1 cellular context compared by ENCODE assay signal in genomic region chr1:32754282-32755097, GRCh38.
TF ChIP-seq lines count a peak whose summit lies in the region.

No MANE protein-coding gene starts in this region.

TF ChIP-seq in K562, 482 proteins besides CTCF, POLR2A, EP300 and RAD21 (continued from another document):
- TF ChIP-seq ARID4B (CRISPR knock-in tag; IDR thresholded peaks at IDR 0.05) (peak; percentile 79), CREB3L1 (IDR thresholded peaks at IDR 0.05; ENCODE audit: borderline replicate concordance, low read depth) (peak; percentile 23; the same call in 1 of the 2 replicates), RUNX1 (IDR thresholded peaks at IDR 0.05; ENCODE audit: low read depth) (0 out of 2 replicates have a peak, but pooled peaks have one; percentile 47), CTBP1 (IDR thresholded peaks at IDR 0.05; ENCODE audit: borderline replicate concordance) (peak; percentile 10; the same call in 1 of the 2 replicates), JUN (IDR thresholded peaks at IDR 0.05; ENCODE audit: borderline replicate concordance, low read depth, low read length) (no peak), JUN (CRISPR knock-in tag; IDR thresholded peaks at IDR 0.05; ENCODE audit: borderline replicate concordance) (no peak), GTF2B (IDR thresholded peaks at IDR 0.05; ENCODE audit: extremely low read depth, insufficient read length) (no peak), PHF8 (IDR thresholded peaks at IDR 0.05; ENCODE audit: borderline replicate concordance, low read length) (peak; percentile 42; the same call in 1 of the 2 replicates), PHF20 (IDR thresholded peaks at IDR 0.05; ENCODE audit: partially characterized antibody) (peak; percentile 29), ARID1B (IDR thresholded peaks at IDR 0.05) (peak; percentile 56), MTA2 (IDR thresholded peaks at IDR 0.05; ENCODE audit: low read depth) (peak; percentile 5; the same call in 1 of the 2 replicates), SMARCA4 (IDR thresholded peaks at IDR 0.05) (peak; percentile 21; the same call in 1 of the 2 replicates), TAF7 (tag; IDR thresholded peaks at IDR 0.05) (peak; percentile 21; the same call in 1 of the 2 replicates), THAP7 (CRISPR knock-in tag; IDR thresholded peaks at IDR 0.05) (0 out of 2 replicates have a peak, but pooled peaks have one; percentile 29), HOXB6 (CRISPR knock-in tag; IDR thresholded peaks at IDR 0.05; ENCODE audit: borderline replicate concordance) (no peak), USF1 (CRISPR knock-in tag; IDR thresholded peaks at IDR 0.05) (peak; percentile 61)
